In the genomic region with DNA sequence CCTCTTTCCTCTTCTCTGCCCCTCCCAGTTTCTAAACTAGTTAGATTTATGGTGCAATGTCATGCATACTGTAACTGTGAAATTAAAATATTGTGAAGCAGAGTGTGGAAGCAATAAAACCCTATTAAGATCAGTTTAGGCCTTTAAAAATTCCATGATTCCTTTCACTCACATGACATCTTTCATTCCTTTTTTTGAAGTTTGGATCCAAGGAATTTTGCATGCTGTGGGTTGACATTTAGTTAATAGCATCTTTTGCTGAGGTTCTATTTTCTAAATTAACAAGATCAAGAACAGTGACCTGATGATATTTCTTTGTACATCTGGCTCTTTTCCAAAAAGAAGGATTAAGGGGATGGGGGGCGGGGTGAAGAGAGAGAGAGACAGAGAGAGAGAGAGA, we compare ENCODE assay signal across 1 cellular context.
TF ChIP-seq lines count a peak whose summit lies in the region.

No MANE protein-coding gene starts in this region.

TF ChIP-seq in HEK293, 187 proteins besides CTCF, POLR2A, EP300 and RAD21 (continued from another document):
- TF ChIP-seq ZBTB17 (tag by site-specific recombination; IDR thresholded peaks at IDR 0.05) (0 out of 2 replicates have a peak, but pooled peaks have one; percentile 31), ZNF558 (tag by site-specific recombination; IDR thresholded peaks at IDR 0.05) (0 out of 2 replicates have a peak, but pooled peaks have one; percentile 36), ZNF664 (tag by site-specific recombination; IDR thresholded peaks at IDR 0.05) (peak; percentile 93), ZNF324 (tag by site-specific recombination; IDR thresholded peaks at IDR 0.05) (no peak), ZNF266 (tag by site-specific recombination; IDR thresholded peaks at IDR 0.05; ENCODE audit: low read depth) (no peak), IKZF3 (tag by site-specific recombination; IDR thresholded peaks at IDR 0.05) (peak; percentile 13; the same call in 1 of the 2 replicates)
- TF ChIP-seq, protein P1, sequence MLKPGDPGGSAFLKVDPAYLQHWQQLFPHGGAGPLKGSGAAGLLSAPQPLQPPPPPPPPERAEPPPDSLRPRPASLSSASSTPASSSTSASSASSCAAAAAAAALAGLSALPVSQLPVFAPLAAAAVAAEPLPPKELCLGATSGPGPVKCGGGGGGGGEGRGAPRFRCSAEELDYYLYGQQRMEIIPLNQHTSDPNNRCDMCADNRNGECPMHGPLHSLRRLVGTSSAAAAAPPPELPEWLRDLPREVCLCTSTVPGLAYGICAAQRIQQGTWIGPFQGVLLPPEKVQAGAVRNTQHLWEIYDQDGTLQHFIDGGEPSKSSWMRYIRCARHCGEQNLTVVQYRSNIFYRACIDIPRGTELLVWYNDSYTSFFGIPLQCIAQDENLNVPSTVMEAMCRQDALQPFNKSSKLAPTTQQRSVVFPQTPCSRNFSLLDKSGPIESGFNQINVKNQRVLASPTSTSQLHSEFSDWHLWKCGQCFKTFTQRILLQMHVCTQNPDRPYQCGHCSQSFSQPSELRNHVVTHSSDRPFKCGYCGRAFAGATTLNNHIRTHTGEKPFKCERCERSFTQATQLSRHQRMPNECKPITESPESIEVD (tag by site-specific recombination; IDR thresholded peaks at IDR 0.05), result peak; percentile 84
- TF ChIP-seq, protein P2, sequence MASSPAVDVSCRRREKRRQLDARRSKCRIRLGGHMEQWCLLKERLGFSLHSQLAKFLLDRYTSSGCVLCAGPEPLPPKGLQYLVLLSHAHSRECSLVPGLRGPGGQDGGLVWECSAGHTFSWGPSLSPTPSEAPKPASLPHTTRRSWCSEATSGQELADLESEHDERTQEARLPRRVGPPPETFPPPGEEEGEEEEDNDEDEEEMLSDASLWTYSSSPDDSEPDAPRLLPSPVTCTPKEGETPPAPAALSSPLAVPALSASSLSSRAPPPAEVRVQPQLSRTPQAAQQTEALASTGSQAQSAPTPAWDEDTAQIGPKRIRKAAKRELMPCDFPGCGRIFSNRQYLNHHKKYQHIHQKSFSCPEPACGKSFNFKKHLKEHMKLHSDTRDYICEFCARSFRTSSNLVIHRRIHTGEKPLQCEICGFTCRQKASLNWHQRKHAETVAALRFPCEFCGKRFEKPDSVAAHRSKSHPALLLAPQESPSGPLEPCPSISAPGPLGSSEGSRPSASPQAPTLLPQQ (tag by site-specific recombination; IDR thresholded peaks at IDR 0.05), result no peak
TF ChIP-seq in HEK293: peak in this region for 6.
